ENCODE assay signal across 8 cellular contexts in the genomic region with DNA sequence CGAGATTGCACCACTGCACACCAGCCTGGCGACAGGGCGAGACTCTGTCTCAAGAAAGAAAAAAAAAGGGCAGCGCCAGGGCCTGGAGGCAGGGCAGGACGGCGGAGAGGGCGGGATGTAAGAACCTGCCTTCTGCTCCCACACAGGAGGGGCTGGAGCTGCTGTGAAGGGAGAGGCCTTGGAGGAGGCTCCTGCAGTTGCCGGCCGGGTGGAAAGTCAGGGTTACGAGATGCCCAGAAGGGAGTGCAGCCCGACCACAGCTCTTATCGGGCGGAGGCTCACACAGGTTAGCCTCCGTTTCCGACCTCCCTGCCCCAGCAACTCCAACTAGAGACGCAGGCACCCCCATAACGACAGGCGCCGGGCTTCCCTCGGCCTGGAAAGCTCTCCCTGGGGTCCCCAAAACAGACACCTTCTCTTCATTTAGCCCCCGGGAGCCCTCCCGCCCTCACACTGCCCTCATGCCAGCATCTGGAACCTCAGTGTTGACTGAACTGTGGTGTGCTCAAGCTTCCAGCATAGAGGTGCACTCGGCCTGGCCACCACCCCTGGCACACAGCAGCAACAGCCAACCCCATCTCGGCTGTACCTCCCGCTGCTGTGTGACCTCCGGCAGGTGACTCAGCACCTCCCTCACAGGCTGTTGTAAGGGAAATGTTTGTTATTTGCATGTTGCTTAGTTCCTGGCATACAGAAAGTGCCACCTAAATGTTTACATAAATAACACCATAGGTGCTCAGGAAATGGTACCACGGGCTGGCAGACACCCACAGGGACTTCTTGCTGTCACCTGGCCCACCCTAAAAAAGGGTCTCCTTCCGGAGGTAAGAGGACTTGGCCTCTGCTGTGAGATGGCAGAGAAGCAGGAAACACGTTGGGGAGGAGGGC. TPM values are rescaled to one million over a fixed set of nuclear protein-coding genes. Genes with fewer than 3 reads are reported as not detected.
A peak's percentile ranks its signal among the peaks of the same experiment; 100 is the strongest.
DNase-seq lines count a peak whose midpoint lies in the region; ATAC-seq and TF ChIP-seq lines count a peak whose summit lies in the region.

No MANE protein-coding gene starts in this region.

- H3K9me3 Mint-ChIP-seq in CD4-positive, alpha-beta memory T cell = peaks cover 0 to 2% (median 0%) of the 10 kb centered on the region in 8 donors
- H3K9me3 Mint-ChIP-seq in activated CD8-positive, alpha-beta T cell treated with anti-CD3 and anti-CD28 coated beads, Interleukin-2, amount 10 ng/mL, durations not matched to agents 7 days and 5 days (ENCODE audit: insufficient read depth) = no peaks in the 10 kb centered on the region

- peak overlapping the region in 1 of 2 donors; percentile 5 for H3K4me3 ChIP-seq in CD4-positive, alpha-beta memory T cell (ENCODE audit: low read length in 2 of 2)
- H3K4me3 ChIP-seq in parathyroid adenoma (ENCODE audit: low read depth, low read length) = no peak overlapping the region

- H3K79me2 ChIP-seq in parathyroid adenoma = no peaks in the 10 kb centered on the region

- no peaks in the 10 kb centered on the region for H3K9me3 ChIP-seq in CD4-positive, alpha-beta memory T cell (ENCODE audit: control insufficient read depth in 1 of 2, low read length in 2 of 2)
- H3K9me3 ChIP-seq in parathyroid adenoma (ENCODE audit: control insufficient read depth, low read length) = no peaks in the 10 kb centered on the region

- no peaks in the 10 kb centered on the region for H3K36me3 ChIP-seq in CD4-positive, alpha-beta memory T cell (ENCODE audit: insufficient read depth, low read length)
- H3K36me3 ChIP-seq in parathyroid adenoma (ENCODE audit: control insufficient read depth, insufficient read depth, low read length) = no peaks in the 10 kb centered on the region

- DNase-seq in CD4-positive, alpha-beta memory T cell = peak; percentile 32 to 73 (median 52)
- DNase-seq in NCI-H1048 (lab: John Stamatoyannopoulos, UW) = peak; percentile 75
- peak; percentile 38 for DNase-seq in activated CD8-positive, alpha-beta T cell treated with anti-CD3 and anti-CD28 coated beads, Interleukin-2, amount 10 ng/mL, durations not matched to agents 7 days and 5 days
- peak; percentile 17 for DNase-seq in fibroblast of gingiva (ENCODE audit: low read depth)
- no peak for DNase-seq in OCI-M2 (lab: John Stamatoyannopoulos, UW; ENCODE audit: unreplicated experiment)

- POLR2A ChIA-PET in CD4-positive, alpha-beta memory T cell (lab: Charles Lee; ENCODE audit: partially characterized antibody) = no interaction called here
- POLR2A ChIA-PET in activated CD8-positive, alpha-beta T cell treated with anti-CD3 and anti-CD28 coated beads, Interleukin-2, amount 10 ng/mL, durations not matched to agents 7 days and 5 days (lab: Charles Lee) = no interaction called here

- peak overlapping the region in 7 of 8 donors; percentile 60 to 78 (median 67) for H3K4me3 Mint-ChIP-seq in CD4-positive, alpha-beta memory T cell
- no peak overlapping the region for H3K4me3 Mint-ChIP-seq in activated CD8-positive, alpha-beta T cell treated with anti-CD3 and anti-CD28 coated beads, Interleukin-2, amount 10 ng/mL, durations not matched to agents 7 days and 5 days

- no peak overlapping the region for H3K9ac ChIP-seq in parathyroid adenoma

- TF ChIP-seq CTCF in parathyroid adenoma (IDR thresholded peaks at IDR 0.05) = no peak

- peaks cover 7 to 21% (median 16%) of the 10 kb centered on the region in 4 donors for H3K4me1 Mint-ChIP-seq in CD4-positive, alpha-beta memory T cell
- peaks cover 2% of the 10 kb centered on the region for H3K4me1 Mint-ChIP-seq in activated CD8-positive, alpha-beta T cell treated with anti-CD3 and anti-CD28 coated beads, Interleukin-2, amount 10 ng/mL, durations not matched to agents 7 days and 5 days (ENCODE audit: low read depth)

- H3K4me1 ChIP-seq in CD4-positive, alpha-beta memory T cell (ENCODE audit: insufficient read depth, low read length) = peaks cover 23% of the 10 kb centered on the region
- H3K4me1 ChIP-seq in parathyroid adenoma = peaks cover 6% of the 10 kb centered on the region

- peak; percentile 73 for ATAC-seq in activated CD8-positive, alpha-beta T cell treated with anti-CD3 and anti-CD28 coated beads, Interleukin-2, amount 10 ng/mL, durations not matched to agents 7 days and 5 days
- ATAC-seq in GM21367 (IDR thresholded peaks at IDR 0.05; ENCODE audit: unreplicated experiment) (no peak), GM19023 (IDR thresholded peaks at IDR 0.05; ENCODE audit: unreplicated experiment) (no peak)

- H3K36me3 Mint-ChIP-seq in CD4-positive, alpha-beta memory T cell = no peaks in the 10 kb centered on the region
- no peaks in the 10 kb centered on the region for H3K36me3 Mint-ChIP-seq in activated CD8-positive, alpha-beta T cell treated with anti-CD3 and anti-CD28 coated beads, Interleukin-2, amount 10 ng/mL, durations not matched to agents 7 days and 5 days (ENCODE audit: low read depth)

- H2AFZ ChIP-seq in parathyroid adenoma = peak overlapping the region; percentile 82

- H3K27me3 ChIP-seq in CD4-positive, alpha-beta memory T cell (ENCODE audit: insufficient read depth, low read length) = peaks cover 16% of the 10 kb centered on the region
- peaks cover 2% of the 10 kb centered on the region for H3K27me3 ChIP-seq in parathyroid adenoma (ENCODE audit: control insufficient read depth, insufficient read depth, low read length)

- H3K27ac ChIP-seq in CD4-positive, alpha-beta memory T cell (ENCODE audit: low read depth, low read length) = no peak overlapping the region
- peak overlapping the region; percentile 86 for H3K27ac ChIP-seq in parathyroid adenoma

- H3K4me2 ChIP-seq in parathyroid adenoma (ENCODE audit: low read length) = no peak overlapping the region

- intact Hi-C loops in CD4-positive, alpha-beta memory T cell (cut with micrococcal nuclease) = no loop called here

- peak overlapping the region in 6 of 7 donors; percentile 74 to 92 (median 84) for H3K27ac Mint-ChIP-seq in CD4-positive, alpha-beta memory T cell
- no peak overlapping the region for H3K27ac Mint-ChIP-seq in activated CD8-positive, alpha-beta T cell treated with anti-CD3 and anti-CD28 coated beads, Interleukin-2, amount 10 ng/mL, durations not matched to agents 7 days and 5 days

- CTCF ChIA-PET in CD4-positive, alpha-beta memory T cell (lab: Charles Lee; ENCODE audit: partially characterized antibody) = no interaction called here
- CTCF ChIA-PET in activated CD8-positive, alpha-beta T cell treated with anti-CD3 and anti-CD28 coated beads, Interleukin-2, amount 10 ng/mL, durations not matched to agents 7 days and 5 days (lab: Charles Lee) = no interaction called here

- H3K27me3 Mint-ChIP-seq in CD4-positive, alpha-beta memory T cell = peaks cover 28 to 34% of the 10 kb centered on the region in 2 donors
- H3K27me3 Mint-ChIP-seq in activated CD8-positive, alpha-beta T cell treated with anti-CD3 and anti-CD28 coated beads, Interleukin-2, amount 10 ng/mL, durations not matched to agents 7 days and 5 days (ENCODE audit: low read depth) = peaks cover 30% of the 10 kb centered on the region

RNA-seq across cellular contexts. Expression of a gene that starts 1.3 kb away (rescaled TPM):
- under 1 TPM; 0.44 to 0.70 TPM for total RNA-seq in CD4-positive, alpha-beta memory T cell
- 1 to 10 TPM in 1 of 2 donors, not detected in 1; 1.3 TPM for polyA plus RNA-seq in CD4-positive, alpha-beta memory T cell
- total RNA-seq in activated CD8-positive, alpha-beta T cell treated with anti-CD3 and anti-CD28 coated beads, Interleukin-2, amount 10 ng/mL, durations not matched to agents 7 days and 5 days = not detected

RNA-seq across cellular contexts. Expression of a gene that starts 54.7 kb away (rescaled TPM):
- total RNA-seq in CD4-positive, alpha-beta memory T cell = 10 to 100 TPM; 17.5 to 18.2 TPM
- polyA plus RNA-seq in CD4-positive, alpha-beta memory T cell = 1 to 10 TPM; 1.1 to 7.8 TPM
- 10 to 100 TPM; 21.6 to 23.1 TPM for total RNA-seq in activated CD8-positive, alpha-beta T cell treated with anti-CD3 and anti-CD28 coated beads, Interleukin-2, amount 10 ng/mL, durations not matched to agents 7 days and 5 days
